28 cellular contexts compared by ENCODE assay signal in genomic region chr7:25924061-25924460, GRCh38.
"Had no signal": no experiment of that assay in that cellular context is flagged by ENCODE, and none has a peak within 500 bp of the region (broad histone marks: within the 10 kb centered on the region; RNA-seq: fewer than 3 reads in every experiment).

No MANE protein-coding gene starts in this region.

- H3K9me3 ChIP-seq: adrenal gland, ascending aorta, body of pancreas had no signal

- H3K36me3 ChIP-seq: adrenal gland, ascending aorta, brain microvascular endothelial cell, breast epithelium, cardiac muscle cell had no signal

- H3K4me3 ChIP-seq: adrenal gland, ascending aorta, body of pancreas, breast epithelium, cardiac muscle cell had no signal

- H3K4me1 ChIP-seq: adrenal gland, ascending aorta, breast epithelium had no signal

- H3K27ac ChIP-seq: adrenal gland, ascending aorta, body of pancreas, brain microvascular endothelial cell, breast epithelium, cardiac muscle cell had no signal

- DNase-seq: activated effector memory CD4-positive, alpha-beta T cell treated with anti-CD3 and anti-CD28 coated beads, Interleukin-2, amount 50 U/mL, for 16 hours; activated effector memory CD4-positive, alpha-beta T cell treated with Interleukin-2 at 50 U/mL for 16 hours; activated gamma-delta T cell; activated gamma-delta T cell treated with Interleukin-2 at 50 U/mL for 16 hours; activated naive CD4-positive, alpha-beta T cell; activated naive CD4-positive, alpha-beta T cell treated with anti-CD3 and anti-CD28 coated beads for 36 hours; activated naive CD4-positive, alpha-beta T cell treated with anti-CD3 and anti-CD28 coated beads, Interleukin-2, amount 10 ng/mL, durations not matched to agents 7 days and 5 days; activated naive CD4-positive, alpha-beta T cell treated with anti-CD3 and anti-CD28 coated beads, Interleukin-2, amount 50 U/mL, for 16 hours; activated naive CD4-positive, alpha-beta T cell treated with Interleukin-2 at 50 U/mL for 16 hours; activated naive CD8-positive, alpha-beta T cell treated with anti-CD3 and anti-CD28 coated beads for 36 hours; activated naive CD8-positive, alpha-beta T cell treated with anti-CD3 and anti-CD28 coated beads, Interleukin-2, amount 10 ng/mL, durations not matched to agents 7 days and 5 days; activated naive CD8-positive, alpha-beta T cell treated with anti-CD3 and anti-CD28 coated beads, Interleukin-2, amount 50 U/mL, for 24 hours; activated T-cell treated with anti-CD3 and anti-CD28 coated beads, Interleukin-2, amount 50 U/mL, for 24 hours; activated T-cell treated with anti-CD3 and anti-CD28 coated beads, Interleukin-2, amount 50 U/mL, for 4 hours; activated T-cell treated with anti-CD3 and anti-CD28 coated beads, Interleukin-2, amount 50 U/mL, for 72 hours; adrenal gland; amniotic stem cell; amygdala; anterior cingulate cortex; aorta; body of pancreas; brain microvascular endothelial cell; caudate nucleus; central memory CD4-positive, alpha-beta T cell; cerebellar nuclear complex had no signal

- H3K27me3 ChIP-seq: adrenal gland, ascending aorta, body of pancreas, brain microvascular endothelial cell, breast epithelium, cardiac muscle cell had no signal
